In the genomic region with DNA sequence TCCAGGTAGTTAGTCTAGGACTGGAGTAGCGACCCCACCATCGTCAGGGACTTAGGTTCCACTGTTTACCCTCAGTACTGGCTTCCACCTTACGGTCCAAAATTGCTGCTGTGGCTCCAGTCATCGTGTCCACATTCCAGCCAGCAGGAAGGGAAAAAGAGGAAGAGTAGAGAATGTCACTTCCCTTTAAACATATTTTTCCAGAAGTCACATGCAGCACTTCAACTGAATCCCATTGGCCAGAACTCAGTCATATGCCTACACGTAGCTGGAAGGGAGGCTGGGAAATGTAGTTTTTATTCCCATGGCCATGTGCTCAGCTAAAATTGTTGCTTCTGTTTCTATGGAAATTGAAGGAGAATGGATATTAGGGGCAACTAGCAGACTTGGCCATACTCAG, we compare ENCODE assay signal across 1 cellular context.
TF ChIP-seq lines count a peak whose summit lies in the region.

No MANE protein-coding gene starts in this region.

TF ChIP-seq in HepG2, 621 proteins besides CTCF, POLR2A, EP300 and RAD21 (continued from another document):
- TF ChIP-seq, protein P1, sequence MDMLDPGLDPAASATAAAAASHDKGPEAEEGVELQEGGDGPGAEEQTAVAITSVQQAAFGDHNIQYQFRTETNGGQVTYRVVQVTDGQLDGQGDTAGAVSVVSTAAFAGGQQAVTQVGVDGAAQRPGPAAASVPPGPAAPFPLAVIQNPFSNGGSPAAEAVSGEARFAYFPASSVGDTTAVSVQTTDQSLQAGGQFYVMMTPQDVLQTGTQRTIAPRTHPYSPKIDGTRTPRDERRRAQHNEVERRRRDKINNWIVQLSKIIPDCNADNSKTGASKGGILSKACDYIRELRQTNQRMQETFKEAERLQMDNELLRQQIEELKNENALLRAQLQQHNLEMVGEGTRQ (IDR thresholded peaks at IDR 0.05; ENCODE audit: low read depth, low read length), result peak; percentile 33; the same call in 1 of the 2 replicates
- TF ChIP-seq, protein P1 (CRISPR knock-in tag; IDR thresholded peaks at IDR 0.05; ENCODE audit: borderline replicate concordance), result no peak
